In genomic region chr22:28930357-28931007, GRCh38 we compare ENCODE assay signal across 14 cellular contexts. TPM values are rescaled to one million over a fixed set of nuclear protein-coding genes. Genes with fewer than 3 reads are reported as not detected.
A peak's percentile ranks its signal among the peaks of the same experiment; 100 is the strongest.
DNase-seq lines count a peak whose midpoint lies in the region; ATAC-seq and TF ChIP-seq lines count a peak whose summit lies in the region.
"Had no signal": no experiment of that assay in that cellular context is flagged by ENCODE, and none has a peak within 500 bp of the region (broad histone marks: within the 10 kb centered on the region; RNA-seq: fewer than 3 reads in every experiment).

No MANE protein-coding gene starts in this region.

- H3K9ac ChIP-seq in BLaER1 (no peak overlapping the region), Loucy (ENCODE audit: low read depth, low read length, poor library complexity, severe bottlenecking) (no peak overlapping the region)

- H3K4me1 ChIP-seq in BLaER1 (peaks cover 35% of the 10 kb centered on the region), Loucy (ENCODE audit: insufficient read depth, low read length, poor library complexity, severe bottlenecking) (peaks cover 56% of the 10 kb centered on the region), lower lobe of right lung (peaks cover 42% of the 10 kb centered on the region), vagina (peaks cover 11% of the 10 kb centered on the region)

- H3K4me3 Mint-ChIP-seq in brain: no peak overlapping the region
- no peak overlapping the region for H3K4me3 Mint-ChIP-seq in activated T-helper 1 cell treated with anti-CD3 and anti-CD28 coated beads, Interleukin-12 subunit alpha, Interleukin-12 subunit beta, Interleukin-2, Interleukin-4 antibody, amounts not matched to agents 30 ng/mL and 10 ng/mL and 1 ng/mL, durations not matched to agents 14 hours and 24 hours and 36 hours
- H3K4me3 Mint-ChIP-seq: activated T-cell treated with anti-CD3 and anti-CD28 coated beads, Interleukin-2, amount 50 U/mL, for 72 hours; H9; stimulated activated memory B cell treated with anti-CD40 and anti-IgM and Interleukin-4, amounts not matched to agents 10 μg/mL and 1 μg/mL and 100 μg/mL, for 72 hours had no signal

- H3K27me3 Mint-ChIP-seq in brain: no peaks in the 10 kb centered on the region
- H3K27me3 Mint-ChIP-seq in activated T-helper 1 cell treated with anti-CD3 and anti-CD28 coated beads, Interleukin-12 subunit alpha, Interleukin-12 subunit beta, Interleukin-2, Interleukin-4 antibody, amounts not matched to agents 30 ng/mL and 10 ng/mL and 1 ng/mL, durations not matched to agents 14 hours and 24 hours and 36 hours (ENCODE audit: insufficient read depth): peaks cover 52% of the 10 kb centered on the region

- H3K36me3 Mint-ChIP-seq in brain: no peaks in the 10 kb centered on the region
- no peaks in the 10 kb centered on the region for H3K36me3 Mint-ChIP-seq in activated T-helper 1 cell treated with anti-CD3 and anti-CD28 coated beads, Interleukin-12 subunit alpha, Interleukin-12 subunit beta, Interleukin-2, Interleukin-4 antibody, amounts not matched to agents 30 ng/mL and 10 ng/mL and 1 ng/mL, durations not matched to agents 14 hours and 24 hours and 36 hours (ENCODE audit: low read depth)
- H3K36me3 Mint-ChIP-seq: stimulated activated memory B cell treated with anti-CD40 and anti-IgM and Interleukin-4, amounts not matched to agents 10 μg/mL and 1 μg/mL and 100 μg/mL, for 72 hours had no signal

- ATAC-seq in lower lobe of right lung: peak; percentile 24 to 54
- ATAC-seq: activated T-cell treated with anti-CD3 and anti-CD28 coated beads, Interleukin-2, amount 50 U/mL, for 72 hours; stimulated activated memory B cell treated with anti-CD40 and anti-IgM and Interleukin-4, amounts not matched to agents 10 μg/mL and 1 μg/mL and 100 μg/mL, for 72 hours had no signal

- H3K9me2 ChIP-seq in Loucy (replicated peaks; ENCODE audit: low read depth, low read length): no peaks in the 10 kb centered on the region

- peaks cover 46% of the 10 kb centered on the region for H3K79me2 ChIP-seq in Loucy (ENCODE audit: insufficient read depth, low read length)

- peaks cover 81% of the 10 kb centered on the region for H3K4me1 Mint-ChIP-seq in brain
- no peaks in the 10 kb centered on the region for H3K4me1 Mint-ChIP-seq in activated T-helper 1 cell treated with anti-CD3 and anti-CD28 coated beads, Interleukin-12 subunit alpha, Interleukin-12 subunit beta, Interleukin-2, Interleukin-4 antibody, amounts not matched to agents 30 ng/mL and 10 ng/mL and 1 ng/mL, durations not matched to agents 14 hours and 24 hours and 36 hours (ENCODE audit: low read depth)

- H3K4me2 ChIP-seq in BLaER1 (peak overlapping the region; percentile 17; the same call in 1 of the 2 replicates), Loucy (ENCODE audit: low read depth, low read length, poor library complexity, severe bottlenecking) (peak overlapping the region; percentile 31)

- no peak for TF ChIP-seq CTCF in Loucy (conservative IDR thresholded peaks at IDR 0.05; ENCODE audit: low read length)
- TF ChIP-seq CTCF in brain (conservative IDR thresholded peaks at IDR 0.05): no peak
- no peak for TF ChIP-seq CTCF in lower lobe of right lung (IDR thresholded peaks at IDR 0.05)
- no peak for TF ChIP-seq CTCF in vagina (IDR thresholded peaks at IDR 0.05)

- DNase-seq in lower lobe of right lung (no peak), NCI-H748 treated with DMSO at 0.1 percent for 48 hours (lab: John Stamatoyannopoulos, UW) (no peak), vagina (ENCODE audit: extremely low spot score in 2 of 2) (no peak), NCI-H2171 treated with DMSO at 0.1 percent for 48 hours (lab: John Stamatoyannopoulos, UW) (no peak)
- DNase-seq in activated T-helper 1 cell treated with anti-CD3 and anti-CD28 coated beads, Interleukin-12 subunit alpha, Interleukin-12 subunit beta, Interleukin-2, Interleukin-4 antibody, amounts not matched to agents 30 ng/mL and 10 ng/mL and 1 ng/mL, durations not matched to agents 14 hours and 24 hours and 36 hours (ENCODE audit: low spot score): no peak
- DNase-seq: activated CD4-positive, alpha-beta T cell treated with anti-CD3 and anti-CD28 coated beads for 48 hours; activated T-cell treated with anti-CD3 and anti-CD28 coated beads, Interleukin-2, amount 50 U/mL, for 72 hours; EL; H9 had no signal

- H3F3A ChIP-seq in Loucy (ENCODE audit: low read depth): peaks cover 5% of the 10 kb centered on the region; the same call in 1 of the 2 replicates

- no peaks in the 10 kb centered on the region for H3K9me3 Mint-ChIP-seq in brain
- no peaks in the 10 kb centered on the region for H3K9me3 Mint-ChIP-seq in activated T-helper 1 cell treated with anti-CD3 and anti-CD28 coated beads, Interleukin-12 subunit alpha, Interleukin-12 subunit beta, Interleukin-2, Interleukin-4 antibody, amounts not matched to agents 30 ng/mL and 10 ng/mL and 1 ng/mL, durations not matched to agents 14 hours and 24 hours and 36 hours
- H3K9me3 Mint-ChIP-seq: activated T-cell treated with anti-CD3 and anti-CD28 coated beads, Interleukin-2, amount 50 U/mL, for 72 hours; H9; stimulated activated memory B cell treated with anti-CD40 and anti-IgM and Interleukin-4, amounts not matched to agents 10 μg/mL and 1 μg/mL and 100 μg/mL, for 72 hours had no signal

- no peak overlapping the region for H3K4me3 ChIP-seq in BLaER1
- no peak overlapping the region for H3K4me3 ChIP-seq in Loucy (ENCODE audit: low read length, poor library complexity, severe bottlenecking)
- H3K4me3 ChIP-seq in lower lobe of right lung: no peak overlapping the region
- no peak overlapping the region for H3K4me3 ChIP-seq in vagina
- H3K4me3 ChIP-seq: lung had no signal

- H4K20me1 ChIP-seq in BLaER1: peaks cover 96% of the 10 kb centered on the region
- H4K20me1 ChIP-seq in Loucy (ENCODE audit: insufficient read depth, low read length, poor library complexity, severe bottlenecking): peaks cover 21% of the 10 kb centered on the region

- TF ChIP-seq POLR2A in vagina (IDR thresholded peaks at IDR 0.05): no peak

- H3K36me3 ChIP-seq in BLaER1 (no peaks in the 10 kb centered on the region), Loucy (ENCODE audit: insufficient read depth, low read length) (no peaks in the 10 kb centered on the region), lower lobe of right lung (no peaks in the 10 kb centered on the region), vagina (no peaks in the 10 kb centered on the region)

- intact Hi-C loops in lower lobe of right lung (cut with DNase I) (no loop called here), vagina (cut with DNase I) (no loop called here)
- intact Hi-C loops in activated T-helper 1 cell treated with anti-CD3 and anti-CD28 coated beads, Interleukin-12 subunit alpha, Interleukin-12 subunit beta, Interleukin-2, Interleukin-4 antibody, amounts not matched to agents 30 ng/mL and 10 ng/mL and 1 ng/mL, durations not matched to agents 14 hours and 24 hours and 36 hours (cut with micrococcal nuclease): no loop called here

- H3K27ac Mint-ChIP-seq in brain: peak overlapping the region in 3 of 5 experiments; percentile 55 to 85 (median 78)
- no peak overlapping the region for H3K27ac Mint-ChIP-seq in activated T-helper 1 cell treated with anti-CD3 and anti-CD28 coated beads, Interleukin-12 subunit alpha, Interleukin-12 subunit beta, Interleukin-2, Interleukin-4 antibody, amounts not matched to agents 30 ng/mL and 10 ng/mL and 1 ng/mL, durations not matched to agents 14 hours and 24 hours and 36 hours
- H3K27ac Mint-ChIP-seq: activated T-cell treated with anti-CD3 and anti-CD28 coated beads, Interleukin-2, amount 50 U/mL, for 72 hours; H9; stimulated activated memory B cell treated with anti-CD40 and anti-IgM and Interleukin-4, amounts not matched to agents 10 μg/mL and 1 μg/mL and 100 μg/mL, for 72 hours had no signal

- H3K27me3 ChIP-seq in BLaER1 (no peaks in the 10 kb centered on the region), Loucy (ENCODE audit: insufficient read depth, low read length, poor library complexity, severe bottlenecking) (no peaks in the 10 kb centered on the region), lower lobe of right lung (ENCODE audit: low read depth) (no peaks in the 10 kb centered on the region), vagina (no peaks in the 10 kb centered on the region)

- H3K27ac ChIP-seq in BLaER1 (no peak overlapping the region), lower lobe of right lung (no peak overlapping the region), vagina (no peak overlapping the region)

- H3K9me3 ChIP-seq in BLaER1 (no peaks in the 10 kb centered on the region), Loucy (ENCODE audit: insufficient read depth, low read depth, low read length) (no peaks in the 10 kb centered on the region), lower lobe of right lung (no peaks in the 10 kb centered on the region), vagina (no peaks in the 10 kb centered on the region)

- H2AFZ ChIP-seq in Loucy (ENCODE audit: low read length): no peak overlapping the region

RNA-seq across cellular contexts. Expression of gene ZNRF3, which starts 47.1 kb away (rescaled TPM):
- polyA plus RNA-seq in brain (ENCODE audit: insufficient read depth, low read depth, low replicate concordance): 10.9 TPM
- total RNA-seq in lower lobe of right lung (11.3 TPM), vagina (7.9 TPM)
- total RNA-seq in activated T-helper 1 cell treated with anti-CD3 and anti-CD28 coated beads, Interleukin-12 subunit alpha, Interleukin-12 subunit beta, Interleukin-2, Interleukin-4 antibody, amounts not matched to agents 30 ng/mL and 10 ng/mL and 1 ng/mL, durations not matched to agents 14 hours and 24 hours and 36 hours: 1.9 and 2.1 TPM in 2 replicates
